12 cellular contexts compared by ENCODE assay signal in the genomic region with DNA sequence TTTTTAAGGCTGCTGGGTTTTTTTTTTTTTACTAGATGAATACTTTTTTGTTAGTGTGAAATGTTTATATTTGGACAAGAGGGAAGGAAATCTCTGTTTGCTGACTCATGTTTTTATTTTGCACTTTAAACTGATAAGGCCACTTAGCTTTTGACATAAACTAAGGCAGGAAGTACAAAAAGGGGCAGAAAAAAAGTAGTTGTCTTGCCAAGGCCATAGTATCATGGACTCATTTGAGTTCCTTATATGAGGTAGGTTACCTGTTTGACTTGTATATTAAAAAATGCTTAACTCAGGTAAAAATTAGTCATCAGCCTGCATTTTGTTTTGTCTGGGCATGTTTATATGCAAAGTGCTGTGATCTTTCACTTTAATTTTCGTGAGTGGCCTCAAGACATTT. TPM values are rescaled to one million over a fixed set of nuclear protein-coding genes. Genes with fewer than 3 reads are reported as not detected.
DNase-seq lines count a peak whose midpoint lies in the region; ATAC-seq and TF ChIP-seq lines count a peak whose summit lies in the region.
"Had no signal": no experiment of that assay in that cellular context is flagged by ENCODE, and none has a peak within 500 bp of the region (broad histone marks: within the 10 kb centered on the region; RNA-seq: fewer than 3 reads in every experiment).

No MANE protein-coding gene starts in this region.

- peak; percentile 4 for DNase-seq in NOMO-1 treated with DMSO at 0.1 percent for 48 hours (lab: John Stamatoyannopoulos, UW; ENCODE audit: unreplicated experiment)
- no peak for DNase-seq in NOMO-1 (lab: John Stamatoyannopoulos, UW; ENCODE audit: unreplicated experiment in 2 of 2)
- peak; percentile 71 for DNase-seq in glomerular endothelial cell (ENCODE audit: extremely low read depth, low read depth, low spot score)
- no peak for DNase-seq in osteoblast (ENCODE audit: insufficient read length, low spot score, missing footprints)
- no peak for DNase-seq in mesendoderm
- DNase-seq: 8988T; activated CD4-positive, CD25-positive, alpha-beta regulatory T cell treated with anti-CD3 and anti-CD28 coated beads, Interleukin-2, amount 50 U/mL, for 72 hours; lower lobe of right lung; testis had no signal

- H4K20me1 ChIP-seq in osteoblast (ENCODE audit: insufficient read depth, low read length), result peaks cover 17% of the 10 kb centered on the region

- peaks cover 0 to 22% (median 11%) of the 10 kb centered on the region in 5 donors for H3K4me1 ChIP-seq in subcutaneous abdominal adipose tissue (ENCODE audit: control insufficient read depth in 5 of 5, insufficient read depth in 5 of 5, low read length in 5 of 5)
- peaks cover 2% of the 10 kb centered on the region for H3K4me1 ChIP-seq in osteoblast (ENCODE audit: insufficient read depth, low read length)
- no peaks in the 10 kb centered on the region for H3K4me1 ChIP-seq in mesendoderm (ENCODE audit: control insufficient read depth, low read depth, low read length)
- H3K4me1 ChIP-seq: testis had no signal

- H3K79me2 ChIP-seq in osteoblast (ENCODE audit: insufficient read depth, low read length) (peaks cover 32% of the 10 kb centered on the region), mesendoderm (ENCODE audit: control insufficient read depth, insufficient read depth, low read length) (peaks cover 11% of the 10 kb centered on the region)

- H3K27me3 ChIP-seq in subcutaneous abdominal adipose tissue (ENCODE audit: control insufficient read depth in 5 of 5, insufficient read depth in 4 of 5, low read length in 5 of 5), result no peaks in the 10 kb centered on the region
- no peaks in the 10 kb centered on the region for H3K27me3 ChIP-seq in osteoblast (ENCODE audit: insufficient read depth, low read length)
- H3K27me3 ChIP-seq in mesendoderm (ENCODE audit: insufficient read depth, low read length, poor library complexity), result no peaks in the 10 kb centered on the region
- H3K27me3 ChIP-seq: testis had no signal

- peaks cover 3% of the 10 kb centered on the region for H3K79me1 ChIP-seq in mesendoderm (ENCODE audit: low read length)

- WGBS in mesendoderm (ENCODE audit: extremely low coverage, insufficient coverage, low lambda C conversion rate), result no CpG with 5 or more reads among the region's 1 CpG

- no peak overlapping the region for H3K4me3 ChIP-seq in subcutaneous abdominal adipose tissue (ENCODE audit: low read depth in 1 of 5, low read length in 5 of 5)
- no peak overlapping the region for H3K4me3 ChIP-seq in osteoblast (ENCODE audit: insufficient read depth, low read length)
- no peak overlapping the region for H3K4me3 ChIP-seq in mesendoderm (ENCODE audit: low read length)
- H3K4me3 ChIP-seq: lower lobe of right lung, testis had no signal

- no peak overlapping the region for H3K23ac ChIP-seq in mesendoderm (ENCODE audit: low read length)

- no peaks in the 10 kb centered on the region for H3K36me3 Mint-ChIP-seq in activated T-helper 17 cell treated with anti-CD3 and anti-CD28 coated beads, Interleukin-2, amount 50 U/mL, for 72 hours (ENCODE audit: low read depth)

- H2AK5ac ChIP-seq in mesendoderm (ENCODE audit: low read length), result no peak overlapping the region

- H3K9me3 Mint-ChIP-seq in activated T-helper 17 cell treated with anti-CD3 and anti-CD28 coated beads, Interleukin-2, amount 50 U/mL, for 72 hours, result peaks cover 10% of the 10 kb centered on the region

- H3K9me3 ChIP-seq in subcutaneous abdominal adipose tissue (ENCODE audit: control insufficient read depth in 5 of 5, low read length in 5 of 5), result peaks cover 0 to 17% (median 11%) of the 10 kb centered on the region in 5 donors
- H3K9me3 ChIP-seq in osteoblast (ENCODE audit: low read depth, low read length), result no peaks in the 10 kb centered on the region
- H3K9me3 ChIP-seq: testis had no signal

- no peak overlapping the region for H2BK15ac ChIP-seq in mesendoderm (replicated peaks; ENCODE audit: low read depth)

- H2BK5ac ChIP-seq in mesendoderm (ENCODE audit: low read length), result no peak overlapping the region

- H3K9ac ChIP-seq in subcutaneous abdominal adipose tissue (ENCODE audit: low read length in 5 of 5) (no peak overlapping the region), mesendoderm (ENCODE audit: low read length) (no peak overlapping the region)

- peak overlapping the region; percentile 15 for H3K27ac Mint-ChIP-seq in activated T-helper 17 cell treated with anti-CD3 and anti-CD28 coated beads, Interleukin-2, amount 50 U/mL, for 72 hours

- H3K56ac ChIP-seq in mesendoderm (ENCODE audit: low read length), result no peak overlapping the region

- no peaks in the 10 kb centered on the region for H3K27me3 Mint-ChIP-seq in activated T-helper 17 cell treated with anti-CD3 and anti-CD28 coated beads, Interleukin-2, amount 50 U/mL, for 72 hours

- no peak overlapping the region for H3K4me3 Mint-ChIP-seq in activated T-helper 17 cell treated with anti-CD3 and anti-CD28 coated beads, Interleukin-2, amount 50 U/mL, for 72 hours

- no peak for TF ChIP-seq CTCF in osteoblast (IDR thresholded peaks at IDR 0.05; ENCODE audit: extremely low read depth, low read depth, low read length)

- no peak overlapping the region for H3K4ac ChIP-seq in mesendoderm (ENCODE audit: low read depth, low read length)

- no peak overlapping the region for H3K18ac ChIP-seq in mesendoderm (ENCODE audit: low read length)

- H3K36me3 ChIP-seq in subcutaneous abdominal adipose tissue (ENCODE audit: control insufficient read depth in 5 of 5, insufficient read depth in 5 of 5, low read length in 5 of 5) (no peaks in the 10 kb centered on the region), osteoblast (ENCODE audit: insufficient read depth, low read length) (no peaks in the 10 kb centered on the region), mesendoderm (ENCODE audit: control insufficient read depth, insufficient read depth, low read length) (no peaks in the 10 kb centered on the region)
- H3K36me3 ChIP-seq: lower lobe of right lung had no signal

- peaks cover 2% of the 10 kb centered on the region for H3K4me1 Mint-ChIP-seq in activated T-helper 17 cell treated with anti-CD3 and anti-CD28 coated beads, Interleukin-2, amount 50 U/mL, for 72 hours

- no peak overlapping the region for H4K5ac ChIP-seq in mesendoderm (ENCODE audit: low read length)

- H2AFZ ChIP-seq in osteoblast (ENCODE audit: low read length), result no peak overlapping the region

- H3K27ac ChIP-seq in subcutaneous abdominal adipose tissue (ENCODE audit: low read depth, low read length) (peak overlapping the region; percentile 9), osteoblast (ENCODE audit: low read depth, low read length) (no peak overlapping the region), mesendoderm (ENCODE audit: low read depth, low read length) (no peak overlapping the region)
- H3K27ac ChIP-seq: lower lobe of right lung, testis had no signal

- H4K8ac ChIP-seq in mesendoderm (ENCODE audit: low read depth, low read length), result no peak overlapping the region

- no peak for ATAC-seq in activated T-helper 17 cell treated with anti-CD3 and anti-CD28 coated beads, Interleukin-2, amount 50 U/mL, for 72 hours (replicated peaks)
- ATAC-seq in GM18870 (IDR thresholded peaks at IDR 0.05; ENCODE audit: unreplicated experiment), result no peak
- ATAC-seq: lower lobe of right lung had no signal

- H2BK120ac ChIP-seq in mesendoderm (ENCODE audit: low read depth, low read length), result no peak overlapping the region

- H3K4me2 ChIP-seq in osteoblast (ENCODE audit: insufficient read depth, low read length) (no peak overlapping the region), mesendoderm (ENCODE audit: low read length) (no peak overlapping the region)

RNA-seq across cellular contexts. Expression of a gene that starts 26.0 kb away (rescaled TPM):
- total RNA-seq in activated T-helper 17 cell treated with anti-CD3 and anti-CD28 coated beads, Interleukin-2, amount 50 U/mL, for 72 hours, result 10 to 100 TPM in 1 of 2 donors, 1 to 10 TPM in 1; 2.5 to 12.4 TPM
- total RNA-seq in glomerular endothelial cell (202 and 264 TPM in 2 replicates), osteoblast (30.4 and 33.0 TPM in 2 replicates)
- 33.2 TPM for polyA plus RNA-seq in mesendoderm (2013, experiment 1 of 2)
- 33.0 TPM for polyA plus RNA-seq in mesendoderm (2013, experiment 2 of 2)

Comparison
In these comparisons a context has a peak if more than half of its experiments do, and no peak if none do; other contexts are left out.
1. DNase-seq: peak in NOMO-1 treated with DMSO at 0.1 percent for 48 hours (single experiment) and glomerular endothelial cell (single experiment); none in NOMO-1 (0 of 2), osteoblast (single experiment) and mesendoderm (single experiment).